Comparison of ENCODE assay signal across 11 cellular contexts in genomic region chr14:59358105-59358504, GRCh38.
DNase-seq lines count a peak whose midpoint lies in the region; ATAC-seq and TF ChIP-seq lines count a peak whose summit lies in the region.
"Had no signal": no experiment of that assay in that cellular context is flagged by ENCODE, and none has a peak within 500 bp of the region (broad histone marks: within the 10 kb centered on the region; RNA-seq: fewer than 3 reads in every experiment).

No MANE protein-coding gene starts in this region.

- H3K4me3 Mint-ChIP-seq in glutamatergic neuron (ENCODE audit: unreplicated experiment) (no peak overlapping the region), endothelial cell (ENCODE audit: unreplicated experiment) (no peak overlapping the region)
- H3K4me3 Mint-ChIP-seq in activated T-cell treated with anti-CD3 and anti-CD28 coated beads, Interleukin-2, amount 50 U/mL, for 4 hours = no peak overlapping the region

- peak overlapping the region; percentile 55 for H3K27ac ChIP-seq in ACC112 (ENCODE audit: low read depth, low read length)
- H3K27ac ChIP-seq: colonic mucosa, SJCRH30 had no signal

- H3K4me3 ChIP-seq in ACC112 (ENCODE audit: low read depth, low read length) = no peak overlapping the region
- H3K4me3 ChIP-seq: BLaER1 treated with 17β-estradiol and CSF1 and Interleukin-3, amounts not matched to agents 10 nM and 100 nM; colonic mucosa; SJCRH30 had no signal

- H3K9me3 Mint-ChIP-seq in glutamatergic neuron (ENCODE audit: unreplicated experiment) (peaks cover 2% of the 10 kb centered on the region), endothelial cell (ENCODE audit: unreplicated experiment) (no peaks in the 10 kb centered on the region)
- no peaks in the 10 kb centered on the region for H3K9me3 Mint-ChIP-seq in activated T-cell treated with anti-CD3 and anti-CD28 coated beads, Interleukin-2, amount 50 U/mL, for 4 hours

- peaks cover 2% of the 10 kb centered on the region for H3K27me3 Mint-ChIP-seq in glutamatergic neuron (ENCODE audit: unreplicated experiment)
- peaks cover 8% of the 10 kb centered on the region for H3K27me3 Mint-ChIP-seq in endothelial cell (ENCODE audit: unreplicated experiment)
- H3K27me3 Mint-ChIP-seq in activated T-cell treated with anti-CD3 and anti-CD28 coated beads, Interleukin-2, amount 50 U/mL, for 4 hours (ENCODE audit: low read depth) = no peaks in the 10 kb centered on the region

- no peaks in the 10 kb centered on the region for H3K79me2 ChIP-seq in ACC112 (ENCODE audit: control insufficient read depth, insufficient read depth, low read length, unreplicated experiment)

- TF ChIP-seq CTCF in glutamatergic neuron (IDR thresholded peaks at IDR 0.05; ENCODE audit: partially characterized antibody, unreplicated experiment) = no peak
- no peak for TF ChIP-seq CTCF in endothelial cell (IDR thresholded peaks at IDR 0.05; ENCODE audit: unreplicated experiment)

- ATAC-seq in activated T-cell treated with anti-CD3 and anti-CD28 coated beads, Interleukin-2, amount 50 U/mL, for 4 hours = no peak

- peaks cover 61% of the 10 kb centered on the region for H3K4me1 ChIP-seq in ACC112 (ENCODE audit: control insufficient read depth, insufficient read depth, low read length, unreplicated experiment)

- H3K27ac Mint-ChIP-seq in glutamatergic neuron (ENCODE audit: unreplicated experiment) = no peak overlapping the region
- H3K27ac Mint-ChIP-seq in endothelial cell (ENCODE audit: unreplicated experiment) = no peak overlapping the region

- H2AFZ ChIP-seq in ACC112 (ENCODE audit: low read length, unreplicated experiment) = no peak overlapping the region

- H3K36me3 ChIP-seq in ACC112 (ENCODE audit: insufficient read depth, low read length) = no peaks in the 10 kb centered on the region; the same call in 1 of the 2 replicates

- no peaks in the 10 kb centered on the region for H3K4me1 Mint-ChIP-seq in glutamatergic neuron (ENCODE audit: low read depth, unreplicated experiment)
- H3K4me1 Mint-ChIP-seq in endothelial cell (ENCODE audit: unreplicated experiment) = peaks cover 10% of the 10 kb centered on the region
- H3K4me1 Mint-ChIP-seq in activated T-cell treated with anti-CD3 and anti-CD28 coated beads, Interleukin-2, amount 50 U/mL, for 4 hours (ENCODE audit: low read depth) = peaks cover 4% of the 10 kb centered on the region

- no peaks in the 10 kb centered on the region for H3K27me3 ChIP-seq in ACC112 (ENCODE audit: insufficient read depth, low read length)
- H3K27me3 ChIP-seq: BLaER1 treated with 17β-estradiol and CSF1 and Interleukin-3, amounts not matched to agents 10 nM and 100 nM; colonic mucosa; SJCRH30 had no signal

- peaks cover 7% of the 10 kb centered on the region for H3K36me3 Mint-ChIP-seq in glutamatergic neuron (ENCODE audit: unreplicated experiment)
- H3K36me3 Mint-ChIP-seq in endothelial cell (ENCODE audit: low read depth, unreplicated experiment) = peaks cover 45% of the 10 kb centered on the region
- peaks cover 35% of the 10 kb centered on the region for H3K36me3 Mint-ChIP-seq in activated T-cell treated with anti-CD3 and anti-CD28 coated beads, Interleukin-2, amount 50 U/mL, for 4 hours (ENCODE audit: insufficient read depth)

- DNase-seq in LHCN-M2 (ENCODE audit: low read depth) = peak; percentile 81
- DNase-seq in astrocyte of the hippocampus (ENCODE audit: low read depth, low spot score) = peak; percentile 75
- DNase-seq in kidney glomerular epithelial cell (lab: John Stamatoyannopoulos, UW) = peak; percentile 70
- no peak for DNase-seq in glutamatergic neuron
- DNase-seq in endothelial cell (ENCODE audit: low spot score) = no peak
- no peak for DNase-seq in activated T-cell treated with anti-CD3 and anti-CD28 coated beads, Interleukin-2, amount 50 U/mL, for 4 hours
- DNase-seq in activated T-cell treated with anti-CD3 and anti-CD28 coated beads, Interleukin-2, amount 50 U/mL, for 48 hours = no peak
- DNase-seq: SJCRH30 had no signal

Comparison
In these comparisons a context has a peak if more than half of its experiments do, and no peak if none do; other contexts are left out.
1. DNase-seq: peak in LHCN-M2 (single experiment), astrocyte of the hippocampus (single experiment) and kidney glomerular epithelial cell (single experiment); none in glutamatergic neuron (single experiment), endothelial cell (single experiment), activated T-cell treated with anti-CD3 and anti-CD28 coated beads, Interleukin-2, amount 50 U/mL, for 4 hours (single experiment) and activated T-cell treated with anti-CD3 and anti-CD28 coated beads, Interleukin-2, amount 50 U/mL, for 48 hours (0 of 2).